ENCODE assay signal across 18 cellular contexts in genomic region chr22:37774728-37775127, GRCh38. TPM values are rescaled to one million over a fixed set of nuclear protein-coding genes. Genes with fewer than 3 reads are reported as not detected.
"Had no signal": no experiment of that assay in that cellular context is flagged by ENCODE, and none has a peak within 500 bp of the region (broad histone marks: within the 10 kb centered on the region; RNA-seq: fewer than 3 reads in every experiment).

No MANE protein-coding gene starts in this region.

- H3K79me2 ChIP-seq: hepatocyte had no signal

- ATAC-seq: activated T-helper 17 cell treated with anti-CD3 and anti-CD28 coated beads, Interleukin-2, amount 50 U/mL, for 72 hours; left lung; naive thymus-derived CD8-positive, alpha-beta T cell had no signal

- DNase-seq: activated CD4-positive, alpha-beta T cell treated with anti-CD3 and anti-CD28 coated beads for 1 hour; activated CD4-positive, alpha-beta T cell treated with anti-CD3 and anti-CD28 coated beads, Interleukin-2, amount 50 U/mL, for 4 hours; activated naive CD4-positive, alpha-beta T cell treated with Interleukin-2 at 50 U/mL for 16 hours; anterior cingulate cortex; brain microvascular endothelial cell; cortex of kidney; effector CD8-positive, alpha-beta T cell; naive thymus-derived CD8-positive, alpha-beta T cell; stimulated activated CD4-positive, alpha-beta T cell treated with anti-CD3 and anti-CD28 coated beads, Interleukin-1b, Interleukin-23, amount 100 ng/mL, for 48 hours had no signal

- H3K27ac ChIP-seq: brain microvascular endothelial cell, hepatocyte, left lung had no signal

- H3K9me3 ChIP-seq: left lung had no signal

- H3K27me3 ChIP-seq: brain microvascular endothelial cell, hepatocyte, left lung had no signal

- H3K4me2 ChIP-seq: hepatocyte had no signal

- H3K4me3 ChIP-seq: hepatocyte, left lung had no signal

- H2AFZ ChIP-seq: hepatocyte had no signal

RNA-seq across cellular contexts. Expression of gene GALR3, which starts 48.5 kb away (rescaled TPM):
- total RNA-seq: activated T-helper 17 cell treated with anti-CD3 and anti-CD28 coated beads, Interleukin-2, amount 50 U/mL, for 72 hours; epithelial cell of proximal tubule; glomerular endothelial cell; hepatocyte; kidney; left lung; naive thymus-derived CD8-positive, alpha-beta T cell; right cardiac atrium; urinary bladder had no signal
- polyA plus RNA-seq: naive thymus-derived CD8-positive, alpha-beta T cell; right cardiac atrium; thymus; urinary bladder had no signal
